In genomic region chr11:102770191-102770590, GRCh38 we compare ENCODE assay signal across 36 cellular contexts. TPM values are rescaled to one million over a fixed set of nuclear protein-coding genes. Genes with fewer than 3 reads are reported as not detected.
"Had no signal": no experiment of that assay in that cellular context is flagged by ENCODE, and none has a peak within 500 bp of the region (broad histone marks: within the 10 kb centered on the region; RNA-seq: fewer than 3 reads in every experiment).

No MANE protein-coding gene starts in this region.

- H3K36me3 ChIP-seq: adrenal gland, brain microvascular endothelial cell, breast epithelium had no signal

- H3K27ac ChIP-seq: adrenal gland, body of pancreas, brain microvascular endothelial cell, breast epithelium, VCaP had no signal

- ATAC-seq: activated CD4-positive, alpha-beta T cell treated with anti-CD3 and anti-CD28 coated beads for 36 hours; activated CD8-positive, alpha-beta memory T cell treated with anti-CD3 and anti-CD28 coated beads, Interleukin-2, amount 10 ng/mL, durations not matched to agents 7 days and 5 days; activated CD8-positive, alpha-beta T cell treated with anti-CD3 and anti-CD28 coated beads, Interleukin-2, amount 10 ng/mL, durations not matched to agents 7 days and 5 days; activated naive CD4-positive, alpha-beta T cell treated with anti-CD3 and anti-CD28 coated beads, Interleukin-2, amount 50 U/mL, for 72 hours; activated T-cell treated with anti-CD3 and anti-CD28 coated beads, Interleukin-2, amount 50 U/mL, for 72 hours; activated T-helper 17 cell treated with anti-CD3 and anti-CD28 coated beads, Interleukin-2, amount 50 U/mL, for 72 hours; body of pancreas had no signal

- DNase-seq: activated B cell treated with CpG ODN at 0.5 μM for 24 hours; activated CD4-positive, alpha-beta memory T cell treated with anti-CD3 and anti-CD28 coated beads, Interleukin-2, amount 10 ng/mL, durations not matched to agents 7 days and 5 days; activated CD4-positive, alpha-beta T cell treated with anti-CD3 and anti-CD28 coated beads for 1 hour; activated CD4-positive, alpha-beta T cell treated with anti-CD3 and anti-CD28 coated beads for 36 hours; activated CD4-positive, alpha-beta T cell treated with anti-CD3 and anti-CD28 coated beads for 48 hours; activated CD4-positive, alpha-beta T cell treated with anti-CD3 and anti-CD28 coated beads, Interleukin-2, amount 10 ng/mL, durations not matched to agents 7 days and 5 days; activated CD4-positive, alpha-beta T cell treated with anti-CD3 and anti-CD28 coated beads, Interleukin-2, amount 50 U/mL, for 48 hours; activated CD8-positive, alpha-beta memory T cell treated with anti-CD3 and anti-CD28 coated beads for 24 hours; activated CD8-positive, alpha-beta memory T cell treated with anti-CD3 and anti-CD28 coated beads, Interleukin-2, amount 10 ng/mL, durations not matched to agents 7 days and 5 days; activated CD8-positive, alpha-beta memory T cell treated with anti-CD3 and anti-CD28 coated beads, Interleukin-2, amount 50 U/mL, for 48 hours; activated CD8-positive, alpha-beta T cell treated with anti-CD3 and anti-CD28 coated beads, Interleukin-2, amount 10 ng/mL, durations not matched to agents 7 days and 5 days; activated effector memory CD4-positive, alpha-beta T cell treated with anti-CD3 and anti-CD28 coated beads, Interleukin-2, amount 50 U/mL, for 16 hours; activated gamma-delta T cell treated with Interleukin-2 at 50 U/mL for 16 hours; activated naive CD4-positive, alpha-beta T cell; activated naive CD4-positive, alpha-beta T cell treated with anti-CD3 and anti-CD28 coated beads for 36 hours; activated naive CD4-positive, alpha-beta T cell treated with anti-CD3 and anti-CD28 coated beads, Interleukin-2, amount 50 U/mL, for 16 hours; activated naive CD8-positive, alpha-beta T cell treated with anti-CD3 and anti-CD28 coated beads for 36 hours; activated T-cell treated with anti-CD3 and anti-CD28 coated beads, Interleukin-2, amount 50 U/mL, for 24 hours; activated T-cell treated with anti-CD3 and anti-CD28 coated beads, Interleukin-2, amount 50 U/mL, for 72 hours; adrenal gland; amniotic stem cell; aorta; body of pancreas; brain microvascular endothelial cell; central memory CD4-positive, alpha-beta T cell; T-helper 1 cell; T-helper 2 cell; T-helper 9 cell had no signal

- H3K9me3 ChIP-seq: adrenal gland, body of pancreas, breast epithelium had no signal

- H3K4me1 ChIP-seq: adrenal gland, body of pancreas, breast epithelium had no signal

- H3K27me3 ChIP-seq: body of pancreas, brain microvascular endothelial cell, breast epithelium had no signal

- H3K4me3 ChIP-seq: adrenal gland, body of pancreas, breast epithelium had no signal

RNA-seq across cellular contexts. Expression of gene MMP10, which starts 10.2 kb away (rescaled TPM):
- total RNA-seq: activated B cell treated with CpG ODN at 0.5 μM for 24 hours; activated CD4-positive, alpha-beta T cell treated with anti-CD3 and anti-CD28 coated beads for 36 hours; activated CD4-positive, alpha-beta T cell treated with anti-CD3 and anti-CD28 coated beads, Interleukin-2, amount 10 ng/mL, durations not matched to agents 7 days and 5 days; activated CD8-positive, alpha-beta T cell treated with anti-CD3 and anti-CD28 coated beads, Interleukin-2, amount 10 ng/mL, durations not matched to agents 7 days and 5 days; activated naive CD4-positive, alpha-beta T cell treated with anti-CD3 and anti-CD28 coated beads for 36 hours; activated naive CD4-positive, alpha-beta T cell treated with anti-CD3 and anti-CD28 coated beads, Interleukin-2, amount 50 U/mL, for 72 hours; activated naive CD8-positive, alpha-beta T cell treated with anti-CD3 and anti-CD28 coated beads for 36 hours; activated T-helper 1 cell treated with anti-CD3 and anti-CD28 coated beads, Interleukin-12 subunit alpha, Interleukin-12 subunit beta, Interleukin-2, Interleukin-4 antibody, amounts not matched to agents 30 ng/mL and 10 ng/mL and 1 ng/mL, durations not matched to agents 14 hours and 24 hours and 36 hours; activated T-helper 17 cell treated with anti-CD3 and anti-CD28 coated beads, Interleukin-2, amount 50 U/mL, for 72 hours; adrenal gland; aorta; body of pancreas; cardiac septum; cerebellum had no signal

RNA-seq across cellular contexts. Expression of gene MMP1, which starts 27.8 kb away (rescaled TPM):
- total RNA-seq: activated B cell treated with CpG ODN at 0.5 μM for 24 hours; activated CD4-positive, alpha-beta memory T cell treated with anti-CD3 and anti-CD28 coated beads, Interleukin-2, amount 10 ng/mL, durations not matched to agents 7 days and 5 days; activated CD4-positive, alpha-beta T cell treated with anti-CD3 and anti-CD28 coated beads for 36 hours; activated CD4-positive, alpha-beta T cell treated with anti-CD3 and anti-CD28 coated beads, Interleukin-2, amount 10 ng/mL, durations not matched to agents 7 days and 5 days; activated CD8-positive, alpha-beta memory T cell treated with anti-CD3 and anti-CD28 coated beads, Interleukin-2, amount 10 ng/mL, durations not matched to agents 7 days and 5 days; activated CD8-positive, alpha-beta T cell treated with anti-CD3 and anti-CD28 coated beads, Interleukin-2, amount 10 ng/mL, durations not matched to agents 7 days and 5 days; activated naive CD4-positive, alpha-beta T cell treated with anti-CD3 and anti-CD28 coated beads for 36 hours; activated naive CD4-positive, alpha-beta T cell treated with anti-CD3 and anti-CD28 coated beads, Interleukin-2, amount 50 U/mL, for 72 hours; activated naive CD8-positive, alpha-beta T cell treated with anti-CD3 and anti-CD28 coated beads for 36 hours; activated T-cell treated with anti-CD3 and anti-CD28 coated beads, Interleukin-2, amount 50 U/mL, for 72 hours; activated T-helper 1 cell treated with anti-CD3 and anti-CD28 coated beads, Interleukin-12 subunit alpha, Interleukin-12 subunit beta, Interleukin-2, Interleukin-4 antibody, amounts not matched to agents 30 ng/mL and 10 ng/mL and 1 ng/mL, durations not matched to agents 14 hours and 24 hours and 36 hours; activated T-helper 17 cell treated with anti-CD3 and anti-CD28 coated beads, Interleukin-2, amount 50 U/mL, for 72 hours; adrenal gland; breast epithelium; cerebellum had no signal

RNA-seq across cellular contexts. Expression of gene MMP8, which starts 45.4 kb away (rescaled TPM):
- total RNA-seq: activated B cell treated with CpG ODN at 0.5 μM for 24 hours; activated CD4-positive, alpha-beta memory T cell treated with anti-CD3 and anti-CD28 coated beads, Interleukin-2, amount 10 ng/mL, durations not matched to agents 7 days and 5 days; activated CD4-positive, alpha-beta T cell treated with anti-CD3 and anti-CD28 coated beads for 36 hours; activated CD4-positive, alpha-beta T cell treated with anti-CD3 and anti-CD28 coated beads, Interleukin-2, amount 10 ng/mL, durations not matched to agents 7 days and 5 days; activated CD8-positive, alpha-beta memory T cell treated with anti-CD3 and anti-CD28 coated beads, Interleukin-2, amount 10 ng/mL, durations not matched to agents 7 days and 5 days; activated CD8-positive, alpha-beta T cell treated with anti-CD3 and anti-CD28 coated beads, Interleukin-2, amount 10 ng/mL, durations not matched to agents 7 days and 5 days; activated naive CD4-positive, alpha-beta T cell treated with anti-CD3 and anti-CD28 coated beads for 36 hours; activated naive CD4-positive, alpha-beta T cell treated with anti-CD3 and anti-CD28 coated beads, Interleukin-2, amount 50 U/mL, for 72 hours; activated T-cell treated with anti-CD3 and anti-CD28 coated beads, Interleukin-2, amount 50 U/mL, for 72 hours; activated T-helper 1 cell treated with anti-CD3 and anti-CD28 coated beads, Interleukin-12 subunit alpha, Interleukin-12 subunit beta, Interleukin-2, Interleukin-4 antibody, amounts not matched to agents 30 ng/mL and 10 ng/mL and 1 ng/mL, durations not matched to agents 14 hours and 24 hours and 36 hours; activated T-helper 17 cell treated with anti-CD3 and anti-CD28 coated beads, Interleukin-2, amount 50 U/mL, for 72 hours; astrocyte; body of pancreas had no signal
